ENCODE assay signal across 11 cellular contexts in the genomic region with DNA sequence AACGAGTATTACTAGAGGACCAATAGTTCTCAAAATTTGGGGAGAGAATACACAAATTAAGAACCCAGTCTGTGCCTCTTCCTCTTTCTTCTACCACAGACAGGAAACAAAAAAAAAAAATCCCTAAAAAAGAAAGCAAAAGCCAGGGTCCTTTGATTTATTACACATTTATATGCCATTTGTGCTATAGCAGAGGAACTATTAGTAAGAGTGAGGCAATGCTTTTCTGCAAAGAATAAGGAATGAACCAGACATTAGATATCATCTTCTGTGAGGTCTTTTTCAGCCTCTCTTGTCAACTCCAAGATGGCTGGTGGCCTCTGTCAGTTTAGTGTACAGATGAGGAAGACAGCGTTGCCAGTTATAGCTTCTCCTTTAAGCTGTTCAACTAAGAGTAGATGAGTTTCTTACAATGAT.
DNase-seq lines count a peak whose midpoint lies in the region; ATAC-seq, FAIRE-seq and TF ChIP-seq lines count a peak whose summit lies in the region.
"Had no signal": no experiment of that assay in that cellular context is flagged by ENCODE, and none has a peak within 500 bp of the region (broad histone marks: within the 10 kb centered on the region; RNA-seq: fewer than 3 reads in every experiment).

No MANE protein-coding gene starts in this region.

- BruUV-seq in GM12878 (replicated peaks; lab: Mats Ljungman, UMichigan): no TSS peak

- SMC1A ChIA-PET in GM12878 (lab: Charles Lee; ENCODE audit: uncharacterized antibody, unreplicated experiment): interaction anchor here (0.7 to 1.5 kb wide), 2 partner anchors 14 to 27 kb away, joined by 4 to 7 read pairs; no protein-coding TSS in a partner anchor

- TF ChIP-seq CTCF in GM12878 (IDR thresholded peaks at IDR 0.05 in 2 of 3, conservative IDR thresholded peaks at IDR 0.05 in 1 of 3; ENCODE audit: control insufficient read depth in 2 of 3, extremely low read depth in 1 of 3, insufficient read depth in 1 of 3, low read depth in 3 of 3, low read length in 3 of 3): no peak

- RAD21 ChIA-PET in GM12878 (lab: Charles Lee; ENCODE audit: unreplicated experiment): interaction anchor here (0.6 to 1.2 kb wide), 2 partner anchors 14 to 122 kb away, joined by 3 read pairs; no protein-coding TSS in a partner anchor

- no peaks in the 10 kb centered on the region for H3K9me3 Mint-ChIP-seq in CD4-positive, alpha-beta memory T cell

- H2AFZ ChIP-seq in GM12878 (ENCODE audit: control insufficient read depth, low read depth, low read length): peak overlapping the region; percentile 33

- DNase-seq in CD4-positive, alpha-beta memory T cell: peak in 4 of 5 donors; percentile 25 to 39 (median 28)
- DNase-seq in GM12878 (ENCODE audit: low read depth, low spot score): no peak
- DNase-seq in small intestine: no peak
- no peak for DNase-seq in stimulated activated CD4-positive, alpha-beta T cell treated with anti-CD3 and anti-CD28 coated beads, Interleukin-15, amount 100 ng/mL, for 24 hours
- DNase-seq in anterior cingulate cortex (lab: John Stamatoyannopoulos, UW): no peak
- no peak for DNase-seq in ecto neural progenitor cell (ENCODE audit: low spot score)
- DNase-seq: left cardiac atrium, NCI-H774 had no signal

- no peaks in the 10 kb centered on the region for H3K27me3 ChIP-seq in CD4-positive, alpha-beta memory T cell (ENCODE audit: insufficient read depth, low read length)
- H3K27me3 ChIP-seq in GM12878 (replicated peaks in 1 of 2; ENCODE audit: control insufficient read depth in 2 of 2, insufficient read depth in 2 of 2, low read length in 1 of 2) (no peaks in the 10 kb centered on the region), small intestine (ENCODE audit: control insufficient read depth in 2 of 2, insufficient read depth in 2 of 2, low read length in 2 of 2) (no peaks in the 10 kb centered on the region)
- H3K27me3 ChIP-seq: body of pancreas had no signal

- intact Hi-C loops in CD4-positive, alpha-beta memory T cell (cut with micrococcal nuclease): loop anchor here (5.0 kb wide), 1 partner anchor 129 kb away; a partner anchor contains a TSS
- intact Hi-C loops in GM12878 (cut with micrococcal nuclease; ENCODE audit: unreplicated experiment): loop anchor here (2.0 to 5.0 kb wide), 2 partner anchors 97 to 129 kb away; a partner anchor contains a TSS

- no peaks in the 10 kb centered on the region; the same call in 1 of the 2 replicates for H3K79me2 ChIP-seq in GM12878 (ENCODE audit: control insufficient read depth, insufficient read depth, low read length)

- no peak overlapping the region for H3K27ac ChIP-seq in CD4-positive, alpha-beta memory T cell (ENCODE audit: low read depth, low read length)
- peak overlapping the region; percentile 74 for H3K27ac ChIP-seq in GM12878 (ENCODE audit: control insufficient read depth, insufficient read depth)
- H3K27ac ChIP-seq in small intestine (ENCODE audit: low read depth in 1 of 2, low read length in 1 of 2): peak overlapping the region in 1 of 2 donors; percentile 50
- H3K27ac ChIP-seq: body of pancreas had no signal

- WGBS in GM12878 (ENCODE audit: insufficient coverage, insufficient replicate concordance, low lambda C conversion rate, missing lambda C conversion rate): 23% methylated on average over 2 of the region's 2 CpGs
- WGBS in small intestine, 3 donors: 64 to 81% (median 71%) methylated on average over 2 of the region's 2 CpGs

- no peaks in the 10 kb centered on the region for H3K27me3 Mint-ChIP-seq in CD4-positive, alpha-beta memory T cell

- POLR2A ChIA-PET in CD4-positive, alpha-beta memory T cell (lab: Charles Lee; ENCODE audit: partially characterized antibody): interaction anchor here (1.3 kb wide), 1 partner anchor 14 kb away, joined by 3 read pairs; no protein-coding TSS in a partner anchor
- POLR2A ChIA-PET in GM12878 (lab: Charles Lee): no interaction called here

- H3K27ac Mint-ChIP-seq in CD4-positive, alpha-beta memory T cell: peak overlapping the region in 6 of 7 donors; percentile 59 to 90 (median 76)

- no peak for TF ChIP-seq POLR2A in GM12878 (IDR thresholded peaks at IDR 0.05; ENCODE audit: low read depth, low read length)

- ATAC-seq in GM19397 (IDR thresholded peaks at IDR 0.05; ENCODE audit: unreplicated experiment) (peak; percentile 51), HG03565 (IDR thresholded peaks at IDR 0.05; ENCODE audit: unreplicated experiment) (peak; percentile 55), GM12878 (peak; percentile 78)
- ATAC-seq: body of pancreas had no signal

- no peak overlapping the region for H3K9ac ChIP-seq in GM12878 (ENCODE audit: control insufficient read depth, insufficient read depth, low read length)

- TF ChIP-seq RAD21 in GM12878 (IDR thresholded peaks at IDR 0.05; ENCODE audit: insufficient read depth, low read depth, low read length): no peak

- H3K36me3 Mint-ChIP-seq in CD4-positive, alpha-beta memory T cell: peaks cover 22 to 26% of the 10 kb centered on the region in 2 donors

- no peak for TF ChIP-seq EP300 in GM12878 (IDR thresholded peaks at IDR 0.05; ENCODE audit: borderline replicate concordance in 1 of 2, control insufficient read depth in 1 of 2, low read depth in 2 of 2, low read length in 2 of 2)

- no peak for FAIRE-seq in GM12878 (lab: Jason Lieb, UNC)
- no peak for FAIRE-seq in small intestine (lab: Jason Lieb, UNC)

- in situ Hi-C loops in GM12878 (cut with MboI): no loop called here

- H3K4me2 ChIP-seq in GM12878 (ENCODE audit: control insufficient read depth, insufficient read depth): peak overlapping the region; percentile 75

- H3K4me3 ChIP-seq in CD4-positive, alpha-beta memory T cell (ENCODE audit: low read length in 2 of 2): no peak overlapping the region
- H3K4me3 ChIP-seq in GM12878 (peak overlapping the region; percentile 23; the same call in 1 of the 2 replicates), small intestine (ENCODE audit: low read depth in 1 of 2, low read length in 2 of 2) (no peak overlapping the region)
- H3K4me3 ChIP-seq: body of pancreas had no signal

- no peaks in the 10 kb centered on the region for H3K36me3 ChIP-seq in CD4-positive, alpha-beta memory T cell (ENCODE audit: insufficient read depth, low read length)
- no peaks in the 10 kb centered on the region for H3K36me3 ChIP-seq in GM12878 (ENCODE audit: control insufficient read depth in 2 of 2, insufficient read depth in 2 of 2, low read length in 1 of 2)
- no peaks in the 10 kb centered on the region for H3K36me3 ChIP-seq in small intestine (ENCODE audit: control insufficient read depth in 2 of 2, insufficient read depth in 2 of 2, low read length in 2 of 2)

- CTCF ChIA-PET in CD4-positive, alpha-beta memory T cell (lab: Charles Lee; ENCODE audit: partially characterized antibody): interaction anchor here (0.7 kb wide), 1 partner anchor 399 kb away, joined by 3 read pairs; no protein-coding TSS in a partner anchor
- CTCF ChIA-PET in GM12878 (lab: Yijun Ruan, JAX): interaction anchor here (1.3 kb wide), 2 partner anchors 43 to 157 kb away, joined by 3 to 4 read pairs; no protein-coding TSS in a partner anchor

- peaks cover 13 to 41% (median 24%) of the 10 kb centered on the region in 4 donors for H3K4me1 Mint-ChIP-seq in CD4-positive, alpha-beta memory T cell

- H4K20me1 ChIP-seq in GM12878 (ENCODE audit: control insufficient read depth, insufficient read depth): no peaks in the 10 kb centered on the region

- peaks cover 17% of the 10 kb centered on the region for H3K4me1 ChIP-seq in CD4-positive, alpha-beta memory T cell (ENCODE audit: insufficient read depth, low read length)
- H3K4me1 ChIP-seq in GM12878 (ENCODE audit: control insufficient read depth, insufficient read depth, low read length) (peaks cover 3% of the 10 kb centered on the region; the same call in 1 of the 2 replicates), small intestine (ENCODE audit: control insufficient read depth in 2 of 2, insufficient read depth in 1 of 2, low read depth in 1 of 2, low read length in 1 of 2) (no peaks in the 10 kb centered on the region)

- no peaks in the 10 kb centered on the region for H3K9me3 ChIP-seq in CD4-positive, alpha-beta memory T cell (ENCODE audit: control insufficient read depth in 1 of 2, low read length in 2 of 2)
- H3K9me3 ChIP-seq in GM12878 (replicated peaks; ENCODE audit: control insufficient read depth, insufficient read depth, low read length) (no peaks in the 10 kb centered on the region; the same call in 2 of the 3 replicates), small intestine (ENCODE audit: control insufficient read depth, low read depth) (no peaks in the 10 kb centered on the region)
- H3K9me3 ChIP-seq: body of pancreas had no signal

- H3K4me3 Mint-ChIP-seq in CD4-positive, alpha-beta memory T cell: peak overlapping the region; percentile 29 to 80 (median 72)

TF ChIP-seq in GM12878, 131 proteins besides CTCF, POLR2A, EP300 and RAD21 (continues in another document):
- peak; percentile 54; the same call in 1 of the 2 replicates for TF ChIP-seq ZNF384 (IDR thresholded peaks at IDR 0.05; ENCODE audit: borderline replicate concordance, low read depth, low read length)
- no peak for TF ChIP-seq ZNF622 (IDR thresholded peaks at IDR 0.05)
- TF ChIP-seq ZNF24 (IDR thresholded peaks at IDR 0.05): no peak
- TF ChIP-seq TBL1XR1 (IDR thresholded peaks at IDR 0.05; ENCODE audit: low read depth, low read length): no peak
- no peak for TF ChIP-seq TCF7 (IDR thresholded peaks at IDR 0.05; ENCODE audit: borderline replicate concordance)
- no peak for TF ChIP-seq RFX5 (IDR thresholded peaks at IDR 0.05; ENCODE audit: low read depth, low read length)
- TF ChIP-seq, protein P1, sequence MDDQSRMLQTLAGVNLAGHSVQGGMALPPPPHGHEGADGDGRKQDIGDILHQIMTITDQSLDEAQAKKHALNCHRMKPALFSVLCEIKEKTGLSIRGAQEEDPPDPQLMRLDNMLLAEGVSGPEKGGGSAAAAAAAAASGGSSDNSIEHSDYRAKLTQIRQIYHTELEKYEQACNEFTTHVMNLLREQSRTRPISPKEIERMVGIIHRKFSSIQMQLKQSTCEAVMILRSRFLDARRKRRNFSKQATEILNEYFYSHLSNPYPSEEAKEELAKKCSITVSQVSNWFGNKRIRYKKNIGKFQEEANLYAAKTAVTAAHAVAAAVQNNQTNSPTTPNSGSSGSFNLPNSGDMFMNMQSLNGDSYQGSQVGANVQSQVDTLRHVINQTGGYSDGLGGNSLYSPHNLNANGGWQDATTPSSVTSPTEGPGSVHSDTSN (IDR thresholded peaks at IDR 0.05; ENCODE audit: insufficient replicate concordance, low read depth, low read length): peak; percentile 34
- TF ChIP-seq, protein P2, sequence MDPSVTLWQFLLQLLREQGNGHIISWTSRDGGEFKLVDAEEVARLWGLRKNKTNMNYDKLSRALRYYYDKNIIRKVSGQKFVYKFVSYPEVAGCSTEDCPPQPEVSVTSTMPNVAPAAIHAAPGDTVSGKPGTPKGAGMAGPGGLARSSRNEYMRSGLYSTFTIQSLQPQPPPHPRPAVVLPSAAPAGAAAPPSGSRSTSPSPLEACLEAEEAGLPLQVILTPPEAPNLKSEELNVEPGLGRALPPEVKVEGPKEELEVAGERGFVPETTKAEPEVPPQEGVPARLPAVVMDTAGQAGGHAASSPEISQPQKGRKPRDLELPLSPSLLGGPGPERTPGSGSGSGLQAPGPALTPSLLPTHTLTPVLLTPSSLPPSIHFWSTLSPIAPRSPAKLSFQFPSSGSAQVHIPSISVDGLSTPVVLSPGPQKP (IDR thresholded peaks at IDR 0.05; ENCODE audit: low read depth, low read length): no peak

Comparison
In these comparisons a context has a peak if more than half of its experiments do, and no peak if none do; other contexts are left out.
1. DNase-seq: peak in CD4-positive, alpha-beta memory T cell (4 of 5); none in GM12878 (single experiment), small intestine (single experiment), stimulated activated CD4-positive, alpha-beta T cell treated with anti-CD3 and anti-CD28 coated beads, Interleukin-15, amount 100 ng/mL, for 24 hours (single experiment), anterior cingulate cortex (0 of 58) and ecto neural progenitor cell (single experiment).
2. Peak in every context shown above with its lines, with median percentiles within 50 percentile points of each other: ATAC-seq.